1 cellular context compared by ENCODE assay signal in the genomic region with DNA sequence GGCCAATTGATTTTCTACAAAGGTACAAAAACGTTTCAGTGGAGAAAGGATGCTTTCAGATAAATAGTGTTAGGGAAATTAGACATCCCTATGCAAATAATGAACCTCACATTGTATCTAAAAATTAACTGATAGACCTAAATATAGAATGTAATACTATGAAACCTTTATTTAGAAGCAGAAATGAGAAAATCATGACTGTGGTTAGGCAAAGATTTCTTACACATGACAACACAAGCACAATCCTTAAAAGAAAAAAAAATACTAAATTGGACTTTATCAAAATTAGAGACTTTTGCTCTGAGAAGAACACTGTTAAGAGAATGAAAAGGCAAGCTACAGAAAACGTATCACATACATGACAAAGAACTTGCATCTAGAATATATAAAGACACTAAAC.
TF ChIP-seq lines count a peak whose summit lies in the region.

No MANE protein-coding gene starts in this region.

TF ChIP-seq in GM12878, 131 proteins besides CTCF, POLR2A, EP300 and RAD21 (continued from another document and continues in another):
- no peak for TF ChIP-seq NR2C2 (IDR thresholded peaks at IDR 0.05; ENCODE audit: borderline replicate concordance, control insufficient read depth, insufficient read length, low read depth)
- TF ChIP-seq SMAD1 (IDR thresholded peaks at IDR 0.05; ENCODE audit: low read depth, partially characterized antibody): no peak
- no peak for TF ChIP-seq TARDBP (IDR thresholded peaks at IDR 0.05; ENCODE audit: borderline replicate concordance)
- TF ChIP-seq HDGF (IDR thresholded peaks at IDR 0.05): no peak
- TF ChIP-seq EGR1 (IDR thresholded peaks at IDR 0.05; ENCODE audit: borderline replicate concordance in 1 of 2, low read depth in 2 of 2, low read length in 2 of 2): no peak
- TF ChIP-seq NFXL1 (IDR thresholded peaks at IDR 0.05; ENCODE audit: borderline replicate concordance): no peak
- no peak for TF ChIP-seq GATAD2B (conservative IDR thresholded peaks at IDR 0.05; ENCODE audit: low read depth)
- TF ChIP-seq POLR2AphosphoS2 (IDR thresholded peaks at IDR 0.05; ENCODE audit: low read depth, low read length): no peak
- TF ChIP-seq, protein P1, sequence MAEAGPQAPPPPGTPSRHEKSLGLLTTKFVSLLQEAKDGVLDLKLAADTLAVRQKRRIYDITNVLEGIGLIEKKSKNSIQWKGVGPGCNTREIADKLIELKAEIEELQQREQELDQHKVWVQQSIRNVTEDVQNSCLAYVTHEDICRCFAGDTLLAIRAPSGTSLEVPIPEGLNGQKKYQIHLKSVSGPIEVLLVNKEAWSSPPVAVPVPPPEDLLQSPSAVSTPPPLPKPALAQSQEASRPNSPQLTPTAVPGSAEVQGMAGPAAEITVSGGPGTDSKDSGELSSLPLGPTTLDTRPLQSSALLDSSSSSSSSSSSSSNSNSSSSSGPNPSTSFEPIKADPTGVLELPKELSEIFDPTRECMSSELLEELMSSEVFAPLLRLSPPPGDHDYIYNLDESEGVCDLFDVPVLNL (IDR thresholded peaks at IDR 0.05; ENCODE audit: low read depth, low read length): no peak
- no peak for TF ChIP-seq ZNF207 (IDR thresholded peaks at IDR 0.05; ENCODE audit: borderline replicate concordance)
- peak; percentile 47; the same call in 1 of the 2 replicates for TF ChIP-seq ATF7 (IDR thresholded peaks at IDR 0.05; ENCODE audit: low read depth)
- TF ChIP-seq CHD4 (IDR thresholded peaks at IDR 0.05): no peak
- TF ChIP-seq CBFB (IDR thresholded peaks at IDR 0.05; ENCODE audit: low read depth): no peak
- TF ChIP-seq YY1 (IDR thresholded peaks at IDR 0.05; ENCODE audit: low read depth, low read length): no peak
- TF ChIP-seq, protein P2, sequence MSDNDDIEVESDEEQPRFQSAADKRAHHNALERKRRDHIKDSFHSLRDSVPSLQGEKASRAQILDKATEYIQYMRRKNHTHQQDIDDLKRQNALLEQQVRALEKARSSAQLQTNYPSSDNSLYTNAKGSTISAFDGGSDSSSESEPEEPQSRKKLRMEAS (IDR thresholded peaks at IDR 0.05; ENCODE audit: low read depth, low read length): no peak
- TF ChIP-seq SUZ12 (IDR thresholded peaks at IDR 0.05; ENCODE audit: unreplicated experiment): no peak
- no peak for TF ChIP-seq MTA3 (IDR thresholded peaks at IDR 0.05; ENCODE audit: borderline replicate concordance, low read length)
- TF ChIP-seq CREM (IDR thresholded peaks at IDR 0.05; ENCODE audit: low read depth): peak; percentile 39; the same call in 1 of the 2 replicates
- no peak for TF ChIP-seq EED (IDR thresholded peaks at IDR 0.05; ENCODE audit: low read depth)
- no peak for TF ChIP-seq RFX5 (IDR thresholded peaks at IDR 0.05; ENCODE audit: low read depth, low read length)
- TF ChIP-seq ZBED1 (IDR thresholded peaks at IDR 0.05; ENCODE audit: borderline replicate concordance): no peak
- no peak for TF ChIP-seq PRDM15 (CRISPR knock-in tag; IDR thresholded peaks at IDR 0.05)
- no peak for TF ChIP-seq TCF7 (IDR thresholded peaks at IDR 0.05; ENCODE audit: borderline replicate concordance)
- TF ChIP-seq NR2C1 (IDR thresholded peaks at IDR 0.05): no peak
- TF ChIP-seq DPF2 (IDR thresholded peaks at IDR 0.05): no peak
- TF ChIP-seq USF2 (IDR thresholded peaks at IDR 0.05; ENCODE audit: borderline replicate concordance, low read depth, low read length): no peak
- TF ChIP-seq ZBTB4 (CRISPR knock-in tag; IDR thresholded peaks at IDR 0.05): no peak
- TF ChIP-seq, protein P3, sequence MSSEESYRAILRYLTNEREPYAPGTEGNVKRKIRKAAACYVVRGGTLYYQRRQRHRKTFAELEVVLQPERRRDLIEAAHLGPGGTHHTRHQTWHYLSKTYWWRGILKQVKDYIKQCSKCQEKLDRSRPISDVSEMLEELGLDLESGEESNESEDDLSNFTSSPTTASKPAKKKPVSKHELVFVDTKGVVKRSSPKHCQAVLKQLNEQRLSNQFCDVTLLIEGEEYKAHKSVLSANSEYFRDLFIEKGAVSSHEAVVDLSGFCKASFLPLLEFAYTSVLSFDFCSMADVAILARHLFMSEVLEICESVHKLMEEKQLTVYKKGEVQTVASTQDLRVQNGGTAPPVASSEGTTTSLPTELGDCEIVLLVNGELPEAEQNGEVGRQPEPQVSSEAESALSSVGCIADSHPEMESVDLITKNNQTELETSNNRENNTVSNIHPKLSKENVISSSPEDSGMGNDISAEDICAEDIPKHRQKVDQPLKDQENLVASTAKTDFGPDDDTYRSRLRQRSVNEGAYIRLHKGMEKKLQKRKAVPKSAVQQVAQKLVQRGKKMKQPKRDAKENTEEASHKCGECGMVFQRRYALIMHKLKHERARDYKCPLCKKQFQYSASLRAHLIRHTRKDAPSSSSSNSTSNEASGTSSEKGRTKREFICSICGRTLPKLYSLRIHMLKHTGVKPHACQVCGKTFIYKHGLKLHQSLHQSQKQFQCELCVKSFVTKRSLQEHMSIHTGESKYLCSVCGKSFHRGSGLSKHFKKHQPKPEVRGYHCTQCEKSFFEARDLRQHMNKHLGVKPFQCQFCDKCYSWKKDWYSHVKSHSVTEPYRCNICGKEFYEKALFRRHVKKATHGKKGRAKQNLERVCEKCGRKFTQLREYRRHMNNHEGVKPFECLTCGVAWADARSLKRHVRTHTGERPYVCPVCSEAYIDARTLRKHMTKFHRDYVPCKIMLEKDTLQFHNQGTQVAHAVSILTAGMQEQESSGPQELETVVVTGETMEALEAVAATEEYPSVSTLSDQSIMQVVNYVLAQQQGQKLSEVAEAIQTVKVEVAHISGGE (CRISPR knock-in tag; IDR thresholded peaks at IDR 0.05): no peak
- TF ChIP-seq ZSCAN29 (IDR thresholded peaks at IDR 0.05): no peak
- TF ChIP-seq POLR2AphosphoS5 (IDR thresholded peaks at IDR 0.05; ENCODE audit: low read length): no peak
- no peak for TF ChIP-seq BCL11A (IDR thresholded peaks at IDR 0.05; ENCODE audit: low read depth, low read length)
- TF ChIP-seq JUNB (IDR thresholded peaks at IDR 0.05): no peak
- TF ChIP-seq ZBTB40 (IDR thresholded peaks at IDR 0.05; ENCODE audit: borderline replicate concordance): no peak
- TF ChIP-seq FOXM1 (IDR thresholded peaks at IDR 0.05; ENCODE audit: low read depth, low read length): peak; percentile 48; the same call in 1 of the 2 replicates
- TF ChIP-seq SMAD5 (IDR thresholded peaks at IDR 0.05; ENCODE audit: low read depth): no peak
- no peak for TF ChIP-seq HDAC2 (IDR thresholded peaks at IDR 0.05)
- peak; percentile 38 to 70; a peak in 3 of 4 replicates for TF ChIP-seq BHLHE40 (IDR thresholded peaks at IDR 0.05; ENCODE audit: borderline replicate concordance in 1 of 2, low read depth in 2 of 2, low read length in 1 of 2)
- no peak for TF ChIP-seq POU2F2 (IDR thresholded peaks at IDR 0.05; ENCODE audit: borderline replicate concordance, low read depth, low read length)
- no peak for TF ChIP-seq MYB (IDR thresholded peaks at IDR 0.05; ENCODE audit: borderline replicate concordance, low read depth, low read length)
- TF ChIP-seq RUNX3 (IDR thresholded peaks at IDR 0.05; ENCODE audit: low read length): peak; percentile 70; the same call in 1 of the 2 replicates
- TF ChIP-seq ZNF274 (IDR thresholded peaks at IDR 0.05; ENCODE audit: insufficient read depth, insufficient read length): no peak
- TF ChIP-seq MEF2B (IDR thresholded peaks at IDR 0.05; ENCODE audit: partially characterized antibody, poor library complexity, severe bottlenecking): peak; percentile 92
